1 cellular context compared by ENCODE assay signal in genomic region chr11:66510271-66510989, GRCh38.
TF ChIP-seq lines count a peak whose summit lies in the region.

Gene BBS1, plus strand, starts transcription at chr11:66510635. Its CDS starts 25 bp downstream, at chr11:66510660.

TF ChIP-seq in A549, 52 proteins besides CTCF, POLR2A, EP300 and RAD21 (continued from another document):
- TF ChIP-seq ELK1 (IDR thresholded peaks at IDR 0.05; ENCODE audit: low read depth, low read length) (no peak), ZC3H11A (IDR thresholded peaks at IDR 0.05) (peak; percentile 20; the same call in 1 of the 2 replicates), JUN (IDR thresholded peaks at IDR 0.05) (peak; percentile 65 to 82; a peak in 4 of 5 replicates)
TF ChIP-seq in A549: peak in this region for 9.
